Comparison of ENCODE assay signal across 20 cellular contexts in genomic region chr6:16434885-16435284, GRCh38.
DNase-seq lines count a peak whose midpoint lies in the region; ATAC-seq, FAIRE-seq and TF ChIP-seq lines count a peak whose summit lies in the region.
"Had no signal": no experiment of that assay in that cellular context is flagged by ENCODE, and none has a peak within 500 bp of the region (broad histone marks: within the 10 kb centered on the region; RNA-seq: fewer than 3 reads in every experiment).

No MANE protein-coding gene starts in this region.

- no peaks in the 10 kb centered on the region for H3K27me3 Mint-ChIP-seq in activated naive CD4-positive, alpha-beta T cell treated with anti-CD3 and anti-CD28 coated beads, Interleukin-2, amount 50 U/mL, for 24 hours
- H3K27me3 Mint-ChIP-seq in T-cell: no peaks in the 10 kb centered on the region

- H3K79me2 ChIP-seq in K562 (ENCODE audit: control insufficient read depth, insufficient read depth, low read length): no peaks in the 10 kb centered on the region

- no peak for TF ChIP-seq CTCF in K562 (IDR thresholded peaks at IDR 0.05 in 2 of 3, conservative IDR thresholded peaks at IDR 0.05 in 1 of 3; ENCODE audit: insufficient read depth in 2 of 3, low read depth in 1 of 3, low read length in 3 of 3)

- H4K20me1 ChIP-seq in K562 (replicated peaks; ENCODE audit: control insufficient read depth, insufficient read depth, low read length): no peaks in the 10 kb centered on the region

- intact Hi-C loops in K562 (cut with micrococcal nuclease): no loop called here

- CTCF ChIA-PET in T-cell (lab: Charles Lee): interaction anchor here in 1 of 2 donors (0.7 kb wide), 1 partner anchor 14 kb away, joined by 3 read pairs; no protein-coding TSS in a partner anchor
- CTCF ChIA-PET in K562 (lab: Yijun Ruan, JAX; ENCODE audit: low intra/inter-chr PET ratio): no interaction called here

- ATAC-seq in T-cell (replicated peaks in 1 of 4) (peak in 1 of 4 experiments; percentile 41), K562 (peak; percentile 64), GM21423 (IDR thresholded peaks at IDR 0.05; ENCODE audit: unreplicated experiment) (no peak), GM19452 (IDR thresholded peaks at IDR 0.05; ENCODE audit: unreplicated experiment) (no peak)
- ATAC-seq: gastrocnemius medialis, HepG2, sciatic nerve had no signal

- peak overlapping the region; percentile 90 for H3K27ac Mint-ChIP-seq in activated naive CD4-positive, alpha-beta T cell treated with anti-CD3 and anti-CD28 coated beads, Interleukin-2, amount 50 U/mL, for 24 hours
- peak overlapping the region; percentile 53 to 62 for H3K27ac Mint-ChIP-seq in T-cell

- WGBS in K562 (ENCODE audit: insufficient coverage, low coverage, missing lambda C conversion rate): 8% methylated on average over 4 of the region's 4 CpGs

- no peak overlapping the region for H3K9ac ChIP-seq in K562 (ENCODE audit: insufficient read depth in 1 of 2, low read depth in 2 of 2, low read length in 2 of 2)

- peaks cover 0 to 2% of the 10 kb centered on the region in 2 experiments; a peak in 3 of 5 replicates for H3K4me1 ChIP-seq in K562 (replicated peaks in 1 of 2; ENCODE audit: control insufficient read depth in 2 of 2, insufficient read depth in 2 of 2, low read length in 2 of 2)

- DNase-seq in activated naive CD4-positive, alpha-beta T cell (lab: John Stamatoyannopoulos, UW): no peak
- DNase-seq in T-cell (no peak), K562 (ENCODE audit: extremely low read depth in 1 of 4, low spot score in 3 of 4) (no peak), NCI-H187 (lab: John Stamatoyannopoulos, UW) (no peak), SIG-M5 treated with dmso at 0.1 percent for 504 hours (lab: John Stamatoyannopoulos, UW; ENCODE audit: unreplicated experiment) (no peak)
- DNase-seq: activated CD4-positive, alpha-beta T cell treated with anti-CD3 and anti-CD28 coated beads for 1 hour; COR-L47; gastrocnemius medialis; MG63; NCI-H2029 treated with DMSO at 0.1 percent for 48 hours; NCI-H510A treated with DMSO at 0.1 percent for 48 hours; ovary; SHP77 treated with DMSO at 0.1 percent for 48 hours; stimulated activated CD4-positive, alpha-beta T cell treated with anti-CD3 and anti-CD28 coated beads, Interleukin-1b, Interleukin-23, amount 100 ng/mL, for 48 hours; T-helper 9 cell had no signal

- BruUV-seq in K562 (replicated peaks; lab: Mats Ljungman, UMichigan): no TSS peak

- H2AFZ ChIP-seq in K562 (ENCODE audit: low read depth, low read length): no peak overlapping the region

- in situ Hi-C loops in K562 (cut with MboI): no loop called here

- peaks cover 24% of the 10 kb centered on the region for H3K36me3 Mint-ChIP-seq in activated naive CD4-positive, alpha-beta T cell treated with anti-CD3 and anti-CD28 coated beads, Interleukin-2, amount 50 U/mL, for 24 hours
- peaks cover 36% of the 10 kb centered on the region for H3K36me3 Mint-ChIP-seq in T-cell

- TF ChIP-seq RAD21 in K562 (CRISPR knock-in tag; conservative IDR thresholded peaks at IDR 0.05 in 1 of 2, IDR thresholded peaks at IDR 0.05 in 1 of 2): no peak

- H3K4me1 Mint-ChIP-seq in activated naive CD4-positive, alpha-beta T cell treated with anti-CD3 and anti-CD28 coated beads, Interleukin-2, amount 50 U/mL, for 24 hours: peaks cover 38% of the 10 kb centered on the region
- peaks cover 55 to 79% (median 62%) of the 10 kb centered on the region in 3 donors for H3K4me1 Mint-ChIP-seq in T-cell

- TF ChIP-seq POLR2A in K562 (conservative IDR thresholded peaks at IDR 0.05): no peak

- peaks cover 12 to 33% of the 10 kb centered on the region in 2 experiments; a peak in 3 of 5 replicates for H3K27me3 ChIP-seq in K562 (ENCODE audit: control insufficient read depth in 2 of 2, insufficient read depth in 2 of 2, low read length in 2 of 2)
- H3K27me3 ChIP-seq: gastrocnemius medialis, MG63, ovary had no signal

- H3K4me3 Mint-ChIP-seq in activated naive CD4-positive, alpha-beta T cell treated with anti-CD3 and anti-CD28 coated beads, Interleukin-2, amount 50 U/mL, for 24 hours: no peak overlapping the region
- H3K4me3 Mint-ChIP-seq in T-cell: peak overlapping the region in 2 of 3 donors; percentile 0 to 7

- H3K9me3 Mint-ChIP-seq in activated naive CD4-positive, alpha-beta T cell treated with anti-CD3 and anti-CD28 coated beads, Interleukin-2, amount 50 U/mL, for 24 hours: no peaks in the 10 kb centered on the region
- H3K9me3 Mint-ChIP-seq in T-cell: no peaks in the 10 kb centered on the region

- no peak overlapping the region for H3K4me3 ChIP-seq in K562
- H3K4me3 ChIP-seq: gastrocnemius medialis, MG63, ovary had no signal

- FAIRE-seq in K562 (lab: Jason Lieb, UNC): no peak
- FAIRE-seq: HepG2 had no signal

- H3K36me3 ChIP-seq in K562 (ENCODE audit: control insufficient read depth, insufficient read depth, low read length): no peaks in the 10 kb centered on the region
- H3K36me3 ChIP-seq: gastrocnemius medialis, MG63, ovary had no signal

- 0 out of 2 replicates have a peak, but pooled peaks have one; percentile 43 for TF ChIP-seq EP300 in K562 (IDR thresholded peaks at IDR 0.05; ENCODE audit: low read length)

- H3K4me2 ChIP-seq in K562 (ENCODE audit: insufficient read depth, low read length): no peak overlapping the region

- no peaks in the 10 kb centered on the region for H3K9me1 ChIP-seq in K562 (ENCODE audit: control insufficient read depth, insufficient read depth, low read length)

- H3K9me3 ChIP-seq in K562 (replicated peaks; ENCODE audit: control insufficient read depth, insufficient read depth, low read depth, low read length): no peaks in the 10 kb centered on the region
- H3K9me3 ChIP-seq: gastrocnemius medialis, MG63, ovary had no signal

- H3K27ac ChIP-seq in K562 (ENCODE audit: extremely low read depth, low read depth, low read length): no peak overlapping the region
- H3K27ac ChIP-seq: gastrocnemius medialis, ovary had no signal

- POLR2A ChIA-PET in T-cell (lab: Charles Lee): no interaction called here
- POLR2A ChIA-PET in K562 (lab: Yijun Ruan, JAX): interaction anchor here (1.0 kb wide), 1 partner anchor 9 kb away, joined by 3 read pairs; no protein-coding TSS in a partner anchor

TF ChIP-seq in K562, 482 proteins besides CTCF, POLR2A, EP300 and RAD21 (continues in another document):
- TF ChIP-seq SMC3 (conservative IDR thresholded peaks at IDR 0.05; ENCODE audit: insufficient read depth, low read depth, low read length) (no peak), GATAD2B (IDR thresholded peaks at IDR 0.05; ENCODE audit: borderline replicate concordance) (no peak), HNRNPK (IDR thresholded peaks at IDR 0.05; ENCODE audit: low read depth, low read length, poor library complexity, severe bottlenecking) (no peak), ARID3B (CRISPR knock-in tag; IDR thresholded peaks at IDR 0.05; ENCODE audit: borderline replicate concordance) (no peak), ZNF518B (CRISPR knock-in tag; IDR thresholded peaks at IDR 0.05) (no peak), NCOA2 (IDR thresholded peaks at IDR 0.05; ENCODE audit: partially characterized antibody in 2 of 2) (no peak), RNF2 (IDR thresholded peaks at IDR 0.05) (peak; percentile 24; the same call in 1 of the 2 replicates), HLTF (IDR thresholded peaks at IDR 0.05) (no peak), USF1 (CRISPR knock-in tag; IDR thresholded peaks at IDR 0.05) (no peak), TBL1XR1 (IDR thresholded peaks at IDR 0.05; ENCODE audit: low read length in 2 of 2) (no peak), ZNF239 (CRISPR knock-in tag; IDR thresholded peaks at IDR 0.05) (no peak; the same call in 1 of the 2 replicates), KLF13 (tag; IDR thresholded peaks at IDR 0.05; ENCODE audit: borderline replicate concordance, low read depth) (no peak), ETV1 (tag; conservative IDR thresholded peaks at IDR 0.05; ENCODE audit: low read depth) (peak; percentile 85)
